In the genomic region with DNA sequence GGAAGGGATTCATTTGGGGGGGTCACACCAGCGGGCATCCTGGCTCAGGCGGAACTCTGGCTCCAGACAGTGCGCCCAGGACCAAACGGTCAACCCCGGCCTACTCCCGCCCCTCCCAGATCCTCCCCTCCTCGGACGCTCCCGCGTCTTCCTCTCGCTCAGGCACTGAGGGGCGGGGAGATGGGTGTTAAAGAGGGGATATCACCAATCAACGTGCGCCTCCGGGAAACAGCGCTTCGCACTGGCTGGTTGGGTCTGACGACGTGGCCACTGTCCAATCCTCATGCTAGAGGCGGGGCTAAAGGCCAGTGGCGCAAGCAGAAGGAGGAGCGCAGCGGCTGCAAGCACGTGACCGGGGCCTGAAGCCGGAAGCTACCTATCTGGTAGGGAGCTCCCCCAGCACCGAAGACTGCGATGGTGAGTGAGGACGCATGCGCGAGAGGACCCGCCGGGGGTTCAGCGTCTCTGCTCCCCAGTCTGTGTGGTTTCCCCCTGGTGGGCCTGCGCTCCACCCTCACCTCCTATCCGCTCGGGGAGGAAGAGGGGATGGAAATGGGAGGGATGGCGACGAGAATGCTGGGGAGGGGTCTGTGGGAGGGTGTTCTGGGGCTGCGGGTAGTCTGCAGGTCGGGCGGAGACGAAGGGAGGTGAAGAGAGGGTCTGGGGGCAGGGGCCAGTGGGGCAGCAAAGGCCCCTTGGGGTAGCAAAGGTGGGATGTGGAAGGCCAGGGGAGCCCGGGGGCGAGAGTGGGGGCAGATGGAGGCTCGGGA, we compare ENCODE assay signal across 8 cellular contexts. TPM values are rescaled to one million over a fixed set of nuclear protein-coding genes. Genes with fewer than 3 reads are reported as not detected.
DNase-seq lines count a peak whose midpoint lies in the region; ATAC-seq and TF ChIP-seq lines count a peak whose summit lies in the region.

A gene (plus strand): TSS at position 360 of the 770 bp plus-strand sequence. CDS start 55 bp downstream, at position 415.

- peak; percentile 97 for ATAC-seq in HG02610 (IDR thresholded peaks at IDR 0.05; ENCODE audit: unreplicated experiment)
- ATAC-seq in activated naive CD4-positive, alpha-beta T cell treated with anti-CD3 and anti-CD28 coated beads, Interleukin-2, amount 50 U/mL, for 72 hours: peak; percentile 97 to 98

- CTCF ChIA-PET in GM10248 (lab: Yijun Ruan, JAX): interaction anchor here (0.7 to 9.8 kb wide), 5 partner anchors 17 to 68 kb away, joined by 3 to 114 read pairs (median 3); a partner anchor contains a TSS

- no peak for TF ChIP-seq CTCF in GM10248 (IDR thresholded peaks at IDR 0.05; ENCODE audit: control extremely low read depth, extremely low read depth, low read depth, missing control alignments)

- peak; percentile 99 for DNase-seq in GM10248 (ENCODE audit: extremely low spot score)
- peak; percentile 99 for DNase-seq in NCI-H1092 treated with DMSO at 0.1 percent for 48 hours (lab: John Stamatoyannopoulos, UW)
- DNase-seq in SKM-1 (lab: John Stamatoyannopoulos, UW; ENCODE audit: unreplicated experiment): peak; percentile 99
- peak; percentile 96 to 99 for DNase-seq in activated naive CD4-positive, alpha-beta T cell treated with anti-CD3 and anti-CD28 coated beads, Interleukin-2, amount 50 U/mL, for 72 hours (ENCODE audit: low spot score in 2 of 2)
- peak; percentile 99 for DNase-seq in globus pallidus (ENCODE audit: low spot score)
- peak; percentile 98 for DNase-seq in occipital lobe (lab: John Stamatoyannopoulos, UW)

- H3K36me3 Mint-ChIP-seq in activated naive CD4-positive, alpha-beta T cell treated with anti-CD3 and anti-CD28 coated beads, Interleukin-2, amount 50 U/mL, for 72 hours: peaks cover 21 to 24% of the 10 kb centered on the region in 2 donors

- H3K9me3 Mint-ChIP-seq in activated naive CD4-positive, alpha-beta T cell treated with anti-CD3 and anti-CD28 coated beads, Interleukin-2, amount 50 U/mL, for 72 hours: no peaks in the 10 kb centered on the region

- H3K27ac ChIP-seq in temporal lobe (ENCODE audit: low read depth, low read length): peak within 1 kb of the TSS; percentile 94

- POLR2A ChIA-PET in GM10248 (lab: Yijun Ruan, JAX): interaction anchor here (0.6 kb wide), 1 partner anchor 8 kb away, joined by 3 read pairs; no protein-coding TSS in a partner anchor

- peak within 1 kb of the TSS; percentile 80 to 98 for H3K27ac Mint-ChIP-seq in activated naive CD4-positive, alpha-beta T cell treated with anti-CD3 and anti-CD28 coated beads, Interleukin-2, amount 50 U/mL, for 72 hours

RNA-seq across cellular contexts. Expression of the gene that starts here (rescaled TPM):
- total RNA-seq in activated naive CD4-positive, alpha-beta T cell treated with anti-CD3 and anti-CD28 coated beads, Interleukin-2, amount 50 U/mL, for 72 hours: 100 to 1,000 TPM; 147 to 153 TPM
- total RNA-seq in occipital lobe (22.6 TPM), temporal lobe (44.0 TPM)

Comparison
In these comparisons a context has a peak if more than half of its experiments do, and no peak if none do; other contexts are left out.
1. Peak in every context shown above with its lines: DNase-seq, ATAC-seq and H3K27ac ChIP-seq.